ENCODE assay signal across 21 cellular contexts in the genomic region with DNA sequence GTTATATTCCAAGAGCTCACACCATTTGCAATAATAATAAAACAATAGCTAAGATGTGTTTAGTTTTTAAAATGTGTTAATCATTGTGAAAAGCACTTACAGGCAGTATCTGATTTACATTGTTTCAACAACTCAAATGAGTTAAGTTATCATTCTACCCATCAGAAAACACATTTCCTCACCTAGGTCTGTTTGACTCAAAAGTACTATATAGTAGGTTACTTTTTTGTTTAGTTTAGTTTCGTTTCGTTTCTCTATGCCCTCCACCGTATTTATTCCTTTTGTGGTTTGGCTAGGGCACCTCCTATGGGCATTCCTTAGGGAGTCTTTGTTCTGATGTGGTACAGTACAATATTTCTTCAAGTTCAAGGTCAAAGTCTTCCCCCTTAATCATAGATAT.
"Had no signal": no experiment of that assay in that cellular context is flagged by ENCODE, and none has a peak within 500 bp of the region (broad histone marks: within the 10 kb centered on the region; RNA-seq: fewer than 3 reads in every experiment).

No MANE protein-coding gene starts in this region.

- H3K4me3 ChIP-seq: esophagus squamous epithelium had no signal

- ATAC-seq: activated CD4-positive, CD25-positive, alpha-beta regulatory T cell treated with anti-CD3 and anti-CD28 coated beads, Interleukin-2, amount 50 U/mL, for 24 hours had no signal

- FAIRE-seq: astrocyte, bronchial epithelial cell, colon, endometrium had no signal

- H3K27me3 ChIP-seq: brain microvascular endothelial cell had no signal

- DNase-seq: activated B cell treated with CpG ODN at 0.5 μM for 24 hours; activated CD8-positive, alpha-beta memory T cell treated with anti-CD3 and anti-CD28 coated beads, Interleukin-2, amount 10 ng/mL, durations not matched to agents 7 days and 5 days; activated naive CD4-positive, alpha-beta T cell treated with anti-CD3 and anti-CD28 coated beads, Interleukin-2, amount 50 U/mL, for 16 hours; cortex of kidney; esophagus squamous epithelium; T1000 had no signal

- H3K9me3 Mint-ChIP-seq: activated CD4-positive, alpha-beta memory T cell treated with anti-CD3 and anti-CD28 coated beads for 36 hours; activated CD4-positive, alpha-beta T cell treated with anti-CD3 and anti-CD28 coated beads, Interleukin-2, amount 10 ng/mL, durations not matched to agents 24 days and 14 days; activated T-helper 1 cell treated with anti-CD3 and anti-CD28 coated beads, Interleukin-12 subunit alpha, Interleukin-12 subunit beta, Interleukin-2, Interleukin-4 antibody, amounts not matched to agents 30 ng/mL and 10 ng/mL and 1 ng/mL, durations not matched to agents 14 hours and 24 hours and 36 hours; T-helper 1 cell treated with Interleukin-12 subunit alpha and Interleukin-12 subunit beta and Interleukin-4 antibody, amounts not matched to agents 30 μg/mL and 1 μg/mL, for 36 hours; T-helper 2 cell treated with Interferon-gamma antibody and Interleukin-4, amounts not matched to agents 5 μg/mL and 100 μg/mL, for 36 hours had no signal

- H3K27me3 Mint-ChIP-seq: activated B cell treated with CpG ODN at 0.5 μM for 24 hours; activated CD4-positive, alpha-beta memory T cell treated with anti-CD3 and anti-CD28 coated beads for 36 hours; activated CD4-positive, alpha-beta T cell treated with anti-CD3 and anti-CD28 coated beads for 36 hours; activated CD4-positive, alpha-beta T cell treated with anti-CD3 and anti-CD28 coated beads, Interleukin-2, amount 10 ng/mL, durations not matched to agents 24 days and 14 days; activated CD8-positive, alpha-beta memory T cell treated with anti-CD3 and anti-CD28 coated beads, Interleukin-2, amount 10 ng/mL, durations not matched to agents 7 days and 5 days; activated naive CD8-positive, alpha-beta T cell had no signal

- H3K36me3 ChIP-seq: brain microvascular endothelial cell, esophagus squamous epithelium, WERI-Rb-1 had no signal

- H3K9me3 ChIP-seq: esophagus squamous epithelium had no signal

- H3K27ac Mint-ChIP-seq: activated CD4-positive, alpha-beta memory T cell treated with anti-CD3 and anti-CD28 coated beads for 36 hours; activated CD4-positive, alpha-beta T cell treated with anti-CD3 and anti-CD28 coated beads for 36 hours; activated CD4-positive, alpha-beta T cell treated with anti-CD3 and anti-CD28 coated beads, Interleukin-2, amount 10 ng/mL, durations not matched to agents 24 days and 14 days; activated naive CD8-positive, alpha-beta T cell; activated T-helper 1 cell treated with anti-CD3 and anti-CD28 coated beads, Interleukin-12 subunit alpha, Interleukin-12 subunit beta, Interleukin-2, Interleukin-4 antibody, amounts not matched to agents 30 ng/mL and 10 ng/mL and 1 ng/mL, durations not matched to agents 14 hours and 24 hours and 36 hours; T-helper 1 cell treated with Interleukin-12 subunit alpha and Interleukin-12 subunit beta and Interleukin-4 antibody, amounts not matched to agents 30 μg/mL and 1 μg/mL, for 36 hours; T-helper 2 cell treated with Interferon-gamma antibody and Interleukin-4, amounts not matched to agents 5 μg/mL and 100 μg/mL, for 36 hours had no signal

- H3K27ac ChIP-seq: brain microvascular endothelial cell, epithelial cell of prostate, esophagus squamous epithelium, WERI-Rb-1 had no signal

- H3K4me3 Mint-ChIP-seq: activated CD4-positive, alpha-beta memory T cell treated with anti-CD3 and anti-CD28 coated beads for 36 hours; activated CD4-positive, alpha-beta T cell treated with anti-CD3 and anti-CD28 coated beads for 36 hours; activated CD4-positive, alpha-beta T cell treated with anti-CD3 and anti-CD28 coated beads, Interleukin-2, amount 10 ng/mL, durations not matched to agents 24 days and 14 days; activated CD8-positive, alpha-beta memory T cell treated with anti-CD3 and anti-CD28 coated beads, Interleukin-2, amount 10 ng/mL, durations not matched to agents 7 days and 5 days; activated T-helper 1 cell treated with anti-CD3 and anti-CD28 coated beads, Interleukin-12 subunit alpha, Interleukin-12 subunit beta, Interleukin-2, Interleukin-4 antibody, amounts not matched to agents 30 ng/mL and 10 ng/mL and 1 ng/mL, durations not matched to agents 14 hours and 24 hours and 36 hours had no signal
